1 cellular context compared by ENCODE assay signal in the genomic region with DNA sequence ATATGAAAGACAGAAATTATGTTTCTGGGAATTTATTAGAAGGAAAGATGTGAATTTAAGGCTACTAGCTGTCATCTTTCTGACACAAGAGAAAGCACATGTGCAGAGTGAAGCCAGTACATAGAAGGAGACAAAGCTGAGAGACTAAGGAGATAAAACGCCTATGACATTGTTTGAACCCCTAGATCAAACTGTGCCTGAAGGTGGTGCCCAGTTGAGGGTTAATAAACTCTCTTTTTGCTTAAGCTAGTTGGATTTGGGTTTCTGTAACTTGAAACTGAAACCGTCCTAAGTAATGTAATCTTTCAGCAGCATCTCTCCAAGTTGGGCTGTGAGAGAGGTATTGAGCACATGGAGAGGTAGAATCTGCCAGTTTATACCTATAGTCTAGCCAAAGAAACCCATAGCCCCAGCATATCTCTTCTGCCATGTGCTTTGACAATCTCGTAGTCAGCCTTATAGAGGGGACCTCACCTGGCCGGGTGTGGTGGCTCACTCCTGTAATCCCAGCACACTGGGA.
TF ChIP-seq lines count a peak whose summit lies in the region.

No MANE protein-coding gene starts in this region.

TF ChIP-seq in GM23338, 12 proteins besides CTCF, POLR2A, EP300 and RAD21 (continued from another document):
- TF ChIP-seq ZNF462 (CRISPR knock-in tag; IDR thresholded peaks at IDR 0.05), result no peak
- no peak for TF ChIP-seq NANOG (IDR thresholded peaks at IDR 0.05; ENCODE audit: borderline replicate concordance)
- TF ChIP-seq ZNF114 (CRISPR knock-in tag; IDR thresholded peaks at IDR 0.05), result no peak
